In the genomic region with DNA sequence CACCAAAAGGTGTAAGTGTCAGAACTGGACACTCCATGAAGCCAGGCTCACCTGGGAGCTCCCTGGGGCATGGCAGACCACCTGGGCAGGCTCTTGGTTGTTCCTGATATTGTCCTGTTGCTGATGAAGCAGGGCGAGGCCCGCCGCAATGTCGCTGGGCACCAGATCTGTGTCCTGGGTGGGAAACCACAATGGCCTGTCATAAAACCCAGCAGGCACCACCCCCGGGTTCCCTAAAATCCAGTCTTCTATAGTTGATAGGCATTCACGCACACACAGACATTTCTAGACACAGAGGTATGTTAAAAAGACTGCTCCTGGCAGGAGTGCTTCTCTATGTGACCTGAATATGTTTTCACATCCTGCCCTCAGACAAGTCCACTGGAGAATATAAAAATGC, we compare ENCODE assay signal across 23 cellular contexts.
"Had no signal": no experiment of that assay in that cellular context is flagged by ENCODE, and none has a peak within 500 bp of the region (broad histone marks: within the 10 kb centered on the region; RNA-seq: fewer than 3 reads in every experiment).

No MANE protein-coding gene starts in this region.

- H3K4me3 ChIP-seq: lower lobe of right lung, prostate gland, thoracic aorta, vagina had no signal

- H3K36me3 ChIP-seq: prostate gland had no signal

- H3K27ac Mint-ChIP-seq: activated B cell treated with CpG ODN at 0.5 μM for 24 hours; activated CD4-positive, alpha-beta memory T cell treated with anti-CD3 and anti-CD28 coated beads for 36 hours; activated naive CD4-positive, alpha-beta T cell treated with anti-CD3 and anti-CD28 coated beads, Interleukin-2, amount 50 U/mL, for 24 hours; effector memory CD8-positive, alpha-beta T cell; naive thymus-derived CD4-positive, alpha-beta T cell; type B pancreatic cell had no signal

- FAIRE-seq: endothelial cell of umbilical vein, kidney, TTC549 had no signal

- H3K4me3 Mint-ChIP-seq: activated B cell treated with CpG ODN at 0.5 μM for 24 hours; activated CD4-positive, alpha-beta memory T cell treated with anti-CD3 and anti-CD28 coated beads for 36 hours; activated naive CD4-positive, alpha-beta T cell treated with anti-CD3 and anti-CD28 coated beads, Interleukin-2, amount 50 U/mL, for 24 hours; brain; effector memory CD8-positive, alpha-beta T cell; naive thymus-derived CD4-positive, alpha-beta T cell; type B pancreatic cell had no signal

- DNase-seq: activated B cell treated with CpG ODN at 0.5 μM for 24 hours; activated CD4-positive, alpha-beta memory T cell treated with anti-CD3 and anti-CD28 coated beads for 36 hours; activated CD4-positive, alpha-beta T cell treated with anti-CD3 and anti-CD28 coated beads for 4 hours; activated gamma-delta T cell treated with Interleukin-2 at 50 U/mL for 16 hours; anterior cingulate cortex; effector memory CD8-positive, alpha-beta T cell; foreskin melanocyte; kidney; lower lobe of right lung; mesendoderm; naive thymus-derived CD4-positive, alpha-beta T cell; spleen; stimulated activated CD4-positive, alpha-beta T cell treated with anti-CD3 and anti-CD28 coated beads, Interleukin-4, amount 100 ng/mL, for 1 hour; stimulated activated naive CD4-positive, alpha-beta T cell had no signal

- H3K9me3 Mint-ChIP-seq: activated B cell treated with CpG ODN at 0.5 μM for 24 hours; activated CD4-positive, alpha-beta memory T cell treated with anti-CD3 and anti-CD28 coated beads for 36 hours; activated naive CD4-positive, alpha-beta T cell treated with anti-CD3 and anti-CD28 coated beads, Interleukin-2, amount 50 U/mL, for 24 hours; brain; effector memory CD8-positive, alpha-beta T cell; naive thymus-derived CD4-positive, alpha-beta T cell; type B pancreatic cell had no signal

- H3K9me3 ChIP-seq: lower lobe of right lung, prostate gland, spleen, thoracic aorta, vagina had no signal

- H3K27me3 ChIP-seq: spleen, vagina had no signal

- H3K27ac ChIP-seq: prostate gland, vagina had no signal

- ATAC-seq: effector memory CD8-positive, alpha-beta T cell; left lobe of liver; lower lobe of right lung; naive thymus-derived CD4-positive, alpha-beta T cell had no signal

- H3K4me1 ChIP-seq: prostate gland had no signal

- H3K27me3 Mint-ChIP-seq: activated B cell treated with CpG ODN at 0.5 μM for 24 hours; activated CD4-positive, alpha-beta memory T cell treated with anti-CD3 and anti-CD28 coated beads for 36 hours; activated naive CD4-positive, alpha-beta T cell treated with anti-CD3 and anti-CD28 coated beads, Interleukin-2, amount 50 U/mL, for 24 hours; brain; effector memory CD8-positive, alpha-beta T cell; naive thymus-derived CD4-positive, alpha-beta T cell; type B pancreatic cell had no signal
